Comparison of ENCODE assay signal across 22 cellular contexts in the genomic region with DNA sequence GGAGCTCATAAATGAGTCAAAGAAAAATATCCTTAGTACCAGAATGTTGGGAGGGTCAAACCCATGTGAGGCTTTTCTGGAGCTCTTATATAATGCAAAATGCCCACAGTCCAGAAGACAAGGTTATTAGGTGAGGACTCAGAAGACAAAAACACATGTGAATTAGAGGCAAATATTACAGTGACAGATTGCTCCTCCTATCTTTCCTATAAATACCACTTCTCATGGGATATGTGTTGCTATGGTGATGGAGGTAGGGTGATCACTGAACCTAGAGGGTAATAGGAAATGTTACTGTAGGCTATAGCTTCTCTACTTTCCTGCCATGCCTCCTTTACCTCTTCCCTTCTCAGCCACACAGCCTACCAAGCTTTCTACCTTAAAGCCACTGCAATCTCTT.
"Had no signal": no experiment of that assay in that cellular context is flagged by ENCODE, and none has a peak within 500 bp of the region (broad histone marks: within the 10 kb centered on the region; RNA-seq: fewer than 3 reads in every experiment).

No MANE protein-coding gene starts in this region.

- H3K4me3 Mint-ChIP-seq: naive B cell, nephron progenitor cell, type B pancreatic cell had no signal

- H3K4me1 ChIP-seq: heart right ventricle, right atrium auricular region, suprapubic skin had no signal

- H3K27ac ChIP-seq: heart right ventricle, neutrophil, right atrium auricular region, sigmoid colon, skin epidermis, suprapubic skin had no signal

- H3K4me1 Mint-ChIP-seq: nephron progenitor cell had no signal

- ATAC-seq: esophagus mucosa; heart right ventricle; stimulated activated naive CD8-positive, alpha-beta T cell treated with anti-CD3 and anti-CD28 coated beads, Interleukin-15, Interleukin-2, amounts not matched to agents 100 U/mL and 50 U/mL, for 24 hours had no signal

- H3K4me3 ChIP-seq: heart right ventricle, right atrium auricular region, sigmoid colon, skin epidermis, suprapubic skin, thyroid gland had no signal

- DNase-seq: effector memory CD4-positive, alpha-beta T cell; heart right ventricle; hypothalamus; kidney glomerular epithelial cell; mesendoderm; naive B cell; nephron progenitor cell; sigmoid colon; stimulated activated CD4-positive, alpha-beta T cell treated with anti-CD3 and anti-CD28 coated beads, Interleukin-2, amount 100 ng/mL, for 24 hours; stimulated activated CD4-positive, alpha-beta T cell treated with anti-CD3 and anti-CD28 coated beads, Interleukin-4, amount 100 ng/mL, for 4 hours; stimulated activated naive CD8-positive, alpha-beta T cell treated with anti-CD3 and anti-CD28 coated beads, Interleukin-15, Interleukin-2, amounts not matched to agents 100 U/mL and 50 U/mL, for 24 hours; thyroid gland had no signal

- H3K27me3 ChIP-seq: heart right ventricle, neutrophil, right atrium auricular region, sigmoid colon, suprapubic skin, thyroid gland had no signal

- H3K27ac Mint-ChIP-seq: nephron progenitor cell, type B pancreatic cell had no signal

- H3K27me3 Mint-ChIP-seq: type B pancreatic cell had no signal

- H3K9me3 ChIP-seq: neutrophil, right atrium auricular region, sigmoid colon, suprapubic skin, thyroid gland had no signal

- FAIRE-seq: endometrium, frontal cortex, islet of Langerhans, urothelium cell line had no signal

- H3K36me3 Mint-ChIP-seq: naive B cell, type B pancreatic cell had no signal

- H3K36me3 ChIP-seq: heart right ventricle, neutrophil, right atrium auricular region, sigmoid colon, suprapubic skin, thyroid gland had no signal
